In genomic region chr2:235030936-235031335, GRCh38 we compare ENCODE assay signal across 21 cellular contexts.
DNase-seq lines count a peak whose midpoint lies in the region; ATAC-seq and TF ChIP-seq lines count a peak whose summit lies in the region.
"Had no signal": no experiment of that assay in that cellular context is flagged by ENCODE, and none has a peak within 500 bp of the region (broad histone marks: within the 10 kb centered on the region; RNA-seq: fewer than 3 reads in every experiment).

No MANE protein-coding gene starts in this region.

- H3K4me3 ChIP-seq in BLaER1 (no peak overlapping the region), spleen (no peak overlapping the region), H7 (ENCODE audit: insufficient read depth, low read depth, low read length) (no peak overlapping the region)
- H3K4me3 ChIP-seq: GM23338, SJSA1 had no signal

- H3K36me3 Mint-ChIP-seq in HFFc6 (ENCODE audit: low read depth) (peaks cover 49% of the 10 kb centered on the region), chondrocyte (ENCODE audit: low read depth) (peaks cover 5% of the 10 kb centered on the region)
- H3K36me3 Mint-ChIP-seq: CD8-positive, alpha-beta memory T cell had no signal

- peak overlapping the region; percentile 57 for H3K27ac Mint-ChIP-seq in HFFc6
- H3K27ac Mint-ChIP-seq in chondrocyte (ENCODE audit: unreplicated experiment) = no peak overlapping the region
- H3K27ac Mint-ChIP-seq: CD8-positive, alpha-beta memory T cell; GM23338 had no signal

- no peak for ATAC-seq in omental fat pad (ENCODE audit: low FRiP score)
- ATAC-seq: GM23338, HCT116 had no signal

- H3K9me3 ChIP-seq in BLaER1 = no peaks in the 10 kb centered on the region
- H3K9me3 ChIP-seq in spleen = no peaks in the 10 kb centered on the region
- H3K9me3 ChIP-seq: SJSA1 had no signal

- no peaks in the 10 kb centered on the region for H3K9me3 Mint-ChIP-seq in HFFc6
- H3K9me3 Mint-ChIP-seq in chondrocyte (ENCODE audit: low read depth) = no peaks in the 10 kb centered on the region
- H3K9me3 Mint-ChIP-seq: CD8-positive, alpha-beta memory T cell; GM23338 had no signal

- H3K9ac ChIP-seq in BLaER1 = no peak overlapping the region
- H3K9ac ChIP-seq: KMS-11 had no signal

- H3K4me3 Mint-ChIP-seq in HFFc6 = no peak overlapping the region
- H3K4me3 Mint-ChIP-seq in chondrocyte (ENCODE audit: unreplicated experiment) = no peak overlapping the region
- H3K4me3 Mint-ChIP-seq: CD8-positive, alpha-beta memory T cell; GM23338 had no signal

- TF ChIP-seq POLR2A in spleen (IDR thresholded peaks at IDR 0.05) = no peak

- H3K27me3 ChIP-seq in BLaER1 (no peaks in the 10 kb centered on the region), spleen (replicated peaks in 1 of 7) (peaks cover 0 to 5% (median 0%) of the 10 kb centered on the region in 7 donors), H7 (ENCODE audit: control insufficient read depth, insufficient read depth, low read length) (no peaks in the 10 kb centered on the region)
- H3K27me3 ChIP-seq: SJSA1 had no signal

- no peak overlapping the region for H3K27ac ChIP-seq in BLaER1
- H3K27ac ChIP-seq in spleen = no peak overlapping the region
- H3K27ac ChIP-seq: C4-2B, KMS-11, SJSA1 had no signal

- H3K4me1 ChIP-seq in BLaER1 (peaks cover 22% of the 10 kb centered on the region), spleen (no peaks in the 10 kb centered on the region)

- DNase-seq in HFFc6 = no peak
- DNase-seq in chondrocyte (ENCODE audit: low spot score) = peak; percentile 36
- peak; percentile 56 for DNase-seq in spleen
- DNase-seq in NCI-H1092 treated with DMSO at 0.1 percent for 48 hours (lab: John Stamatoyannopoulos, UW) = no peak
- DNase-seq in omental fat pad (ENCODE audit: low spot score) = no peak
- no peak for DNase-seq in H7
- DNase-seq: ACHN; CD8-positive, alpha-beta memory T cell; DMS53; GDM1; NCI-H1105 treated with DMSO at 0.1 percent for 48 hours; NCI-H2029 treated with DMSO at 0.1 percent for 48 hours; NCI-H226; NCI-H510A treated with DMSO at 0.1 percent for 48 hours; NCI-H748 treated with DMSO at 0.1 percent for 48 hours had no signal

- peaks cover 5% of the 10 kb centered on the region for H3K27me3 Mint-ChIP-seq in HFFc6 (ENCODE audit: insufficient read depth)
- no peaks in the 10 kb centered on the region for H3K27me3 Mint-ChIP-seq in chondrocyte (ENCODE audit: low read depth)

- no peaks in the 10 kb centered on the region for H3K36me3 ChIP-seq in BLaER1
- H3K36me3 ChIP-seq in spleen = no peaks in the 10 kb centered on the region
- no peaks in the 10 kb centered on the region; the same call in 1 of the 2 replicates for H3K36me3 ChIP-seq in H7 (replicated peaks; ENCODE audit: control insufficient read depth, insufficient read depth, low read length)

- TF ChIP-seq CTCF in HFFc6 (IDR thresholded peaks at IDR 0.05) (no peak), chondrocyte (IDR thresholded peaks at IDR 0.05) (no peak), spleen (IDR thresholded peaks at IDR 0.05 in 8 of 11, conservative IDR thresholded peaks at IDR 0.05 in 3 of 11) (no peak), omental fat pad (IDR thresholded peaks at IDR 0.05) (no peak)

- no peaks in the 10 kb centered on the region for H4K20me1 ChIP-seq in BLaER1

- H3K4me1 Mint-ChIP-seq in HFFc6 (ENCODE audit: low read depth) (peaks cover 56% of the 10 kb centered on the region), chondrocyte (ENCODE audit: low read depth) (peaks cover 37% of the 10 kb centered on the region)
- H3K4me1 Mint-ChIP-seq: CD8-positive, alpha-beta memory T cell had no signal

- intact Hi-C loops in spleen (cut with DNase I; ENCODE audit: low total_unique reads) = no loop called here

- H3K4me2 ChIP-seq in BLaER1 = peak overlapping the region; percentile 46
- H3K4me2 ChIP-seq: GM23338, KMS-11 had no signal

- 69 to 94% (median 80%) methylated on average over 3 to 4 of the region's 4 CpGs for WGBS in spleen, 5 donors

Comparison
In these comparisons a context has a peak if more than half of its experiments do, and no peak if none do; other contexts are left out.
1. DNase-seq: peak in chondrocyte (single experiment) and spleen (single experiment); none in HFFc6 (single experiment), NCI-H1092 treated with DMSO at 0.1 percent for 48 hours (single experiment), omental fat pad (single experiment) and H7 (single experiment).